In the genomic region with DNA sequence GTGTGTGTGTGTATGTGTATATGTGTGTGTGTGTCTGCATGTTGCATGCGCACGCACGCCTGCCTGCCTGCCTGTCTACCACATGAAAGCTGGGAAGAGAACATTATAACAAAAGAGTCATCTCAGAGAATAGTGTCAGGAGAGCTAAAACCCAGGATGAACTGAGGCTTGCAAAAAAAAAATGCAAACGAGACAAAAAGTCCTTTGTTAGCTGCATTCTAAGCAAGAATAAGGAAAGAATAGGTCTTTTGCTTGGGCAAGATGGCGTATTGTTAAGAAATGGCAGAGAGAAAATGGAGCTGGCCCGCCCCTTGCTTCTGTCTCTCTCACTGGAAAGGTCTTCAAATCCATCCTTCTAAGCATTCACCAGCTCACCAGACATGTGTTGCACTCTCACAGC, we compare ENCODE assay signal across 21 cellular contexts. TPM values are rescaled to one million over a fixed set of nuclear protein-coding genes. Genes with fewer than 3 reads are reported as not detected.
DNase-seq lines count a peak whose midpoint lies in the region; ATAC-seq and TF ChIP-seq lines count a peak whose summit lies in the region.
"Had no signal": no experiment of that assay in that cellular context is flagged by ENCODE, and none has a peak within 500 bp of the region (broad histone marks: within the 10 kb centered on the region; RNA-seq: fewer than 3 reads in every experiment).

No MANE protein-coding gene starts in this region.

- H3K4me1 ChIP-seq in endodermal cell (ENCODE audit: control insufficient read depth, insufficient read depth, low read length): no peaks in the 10 kb centered on the region
- no peaks in the 10 kb centered on the region for H3K4me1 ChIP-seq in osteoblast (ENCODE audit: insufficient read depth, low read length)
- no peaks in the 10 kb centered on the region for H3K4me1 ChIP-seq in gastroesophageal sphincter

- H3K4me2 ChIP-seq in osteoblast (ENCODE audit: insufficient read depth, low read length): no peak overlapping the region

- DNase-seq in activated CD4-positive, alpha-beta T cell treated with anti-CD3 and anti-CD28 coated beads, Interleukin-2, amount 10 ng/mL, durations not matched to agents 24 days and 14 days: no peak
- no peak for DNase-seq in activated CD4-positive, alpha-beta T cell treated with anti-CD3 and anti-CD28 coated beads, Interleukin-2, amount 10 ng/mL, durations not matched to agents 7 days and 5 days
- no peak for DNase-seq in T-cell
- no peak for DNase-seq in endodermal cell
- DNase-seq in osteoblast (ENCODE audit: insufficient read length, low spot score, missing footprints): peak; percentile 27
- no peak for DNase-seq in C1 segment of cervical spinal cord (lab: John Stamatoyannopoulos, UW)
- DNase-seq in activated effector memory CD4-positive, alpha-beta T cell treated with Interleukin-2 at 50 U/mL for 16 hours: no peak
- DNase-seq: DMS79; KG1; NCI-H1092; NCI-H1436; NCI-H1930; NCI-H2227 treated with DMSO at 0.1 percent for 48 hours; NCI-H510A treated with DMSO at 0.1 percent for 48 hours; NCI-H748 treated with DMSO at 0.1 percent for 48 hours; NK-92 treated with Interleukin-12 subunit alpha and Interleukin-12 subunit beta, amount 100 ng/mL, for 24 hours; SIG-M5 had no signal

- ATAC-seq in T-cell (replicated peaks in 1 of 4): no peak
- no peak for ATAC-seq in gastroesophageal sphincter

- H3K9me3 ChIP-seq in endodermal cell (ENCODE audit: control insufficient read depth, low read length): no peaks in the 10 kb centered on the region
- no peaks in the 10 kb centered on the region for H3K9me3 ChIP-seq in osteoblast (ENCODE audit: low read depth, low read length)
- H3K9me3 ChIP-seq in gastroesophageal sphincter: no peaks in the 10 kb centered on the region

- intact Hi-C loops in activated CD4-positive, alpha-beta T cell treated with anti-CD3 and anti-CD28 coated beads, Interleukin-2, amount 10 ng/mL, durations not matched to agents 24 days and 14 days (cut with micrococcal nuclease): no loop called here

- H3K27me3 ChIP-seq in endodermal cell (ENCODE audit: control insufficient read depth, insufficient read depth, low read length, poor library complexity, severe bottlenecking) (peaks cover 18% of the 10 kb centered on the region), osteoblast (ENCODE audit: insufficient read depth, low read length) (no peaks in the 10 kb centered on the region), gastroesophageal sphincter (peaks cover 80% of the 10 kb centered on the region)

- POLR2A ChIA-PET in activated CD4-positive, alpha-beta T cell treated with anti-CD3 and anti-CD28 coated beads, Interleukin-2, amount 10 ng/mL, durations not matched to agents 7 days and 5 days (lab: Charles Lee): no interaction called here
- POLR2A ChIA-PET in T-cell (lab: Charles Lee): no interaction called here

- CTCF ChIA-PET in activated CD4-positive, alpha-beta T cell treated with anti-CD3 and anti-CD28 coated beads, Interleukin-2, amount 10 ng/mL, durations not matched to agents 7 days and 5 days (lab: Charles Lee): interaction anchor here (0.9 to 2.0 kb wide), 3 partner anchors 14 to 22 kb away, joined by 3 to 6 read pairs (median 4); no protein-coding TSS in a partner anchor
- CTCF ChIA-PET in T-cell (lab: Charles Lee): interaction anchor here (0.6 to 1.3 kb wide), 3 partner anchors 17 to 594 kb away, joined by 3 read pairs; no protein-coding TSS in a partner anchor

- H3K27ac Mint-ChIP-seq in activated CD4-positive, alpha-beta T cell treated with anti-CD3 and anti-CD28 coated beads, Interleukin-2, amount 10 ng/mL, durations not matched to agents 24 days and 14 days: peak overlapping the region; percentile 0
- H3K27ac Mint-ChIP-seq in activated CD4-positive, alpha-beta T cell treated with anti-CD3 and anti-CD28 coated beads, Interleukin-2, amount 10 ng/mL, durations not matched to agents 7 days and 5 days: no peak overlapping the region
- H3K27ac Mint-ChIP-seq in T-cell (peak overlapping the region; percentile 57 to 95), endodermal cell (no peak overlapping the region)
- H3K27ac Mint-ChIP-seq: CD14-positive monocyte had no signal

- TF ChIP-seq CTCF in endodermal cell (conservative IDR thresholded peaks at IDR 0.05) (no peak), osteoblast (IDR thresholded peaks at IDR 0.05; ENCODE audit: extremely low read depth, low read depth, low read length) (no peak), gastroesophageal sphincter (IDR thresholded peaks at IDR 0.05) (no peak)

- H3K79me2 ChIP-seq in osteoblast (ENCODE audit: insufficient read depth, low read length): no peaks in the 10 kb centered on the region

- peaks cover 2% of the 10 kb centered on the region for H3K36me3 Mint-ChIP-seq in activated CD4-positive, alpha-beta T cell treated with anti-CD3 and anti-CD28 coated beads, Interleukin-2, amount 10 ng/mL, durations not matched to agents 24 days and 14 days (ENCODE audit: low read depth)
- peaks cover 4% of the 10 kb centered on the region for H3K36me3 Mint-ChIP-seq in activated CD4-positive, alpha-beta T cell treated with anti-CD3 and anti-CD28 coated beads, Interleukin-2, amount 10 ng/mL, durations not matched to agents 7 days and 5 days (ENCODE audit: low read depth)
- H3K36me3 Mint-ChIP-seq in T-cell: peaks cover 13% of the 10 kb centered on the region
- no peaks in the 10 kb centered on the region for H3K36me3 Mint-ChIP-seq in endodermal cell (ENCODE audit: low read depth)
- H3K36me3 Mint-ChIP-seq: CD14-positive monocyte had no signal

- peak overlapping the region; percentile 83 for H3K27ac ChIP-seq in endodermal cell (ENCODE audit: low read depth, low read length)
- no peak overlapping the region for H3K27ac ChIP-seq in osteoblast (ENCODE audit: low read depth, low read length)
- no peak overlapping the region for H3K27ac ChIP-seq in gastroesophageal sphincter
- H3K27ac ChIP-seq: 22Rv1 had no signal

- no peak overlapping the region for H3K4me3 Mint-ChIP-seq in activated CD4-positive, alpha-beta T cell treated with anti-CD3 and anti-CD28 coated beads, Interleukin-2, amount 10 ng/mL, durations not matched to agents 24 days and 14 days
- no peak overlapping the region for H3K4me3 Mint-ChIP-seq in activated CD4-positive, alpha-beta T cell treated with anti-CD3 and anti-CD28 coated beads, Interleukin-2, amount 10 ng/mL, durations not matched to agents 7 days and 5 days
- H3K4me3 Mint-ChIP-seq in T-cell (no peak overlapping the region), endodermal cell (no peak overlapping the region)
- H3K4me3 Mint-ChIP-seq: CD14-positive monocyte had no signal

- TF ChIP-seq POLR2A in gastroesophageal sphincter (IDR thresholded peaks at IDR 0.05): no peak

- TF ChIP-seq EP300 in gastroesophageal sphincter (IDR thresholded peaks at IDR 0.05): no peak

- H3K4me1 Mint-ChIP-seq in activated CD4-positive, alpha-beta T cell treated with anti-CD3 and anti-CD28 coated beads, Interleukin-2, amount 10 ng/mL, durations not matched to agents 24 days and 14 days: peaks cover 30% of the 10 kb centered on the region
- H3K4me1 Mint-ChIP-seq in activated CD4-positive, alpha-beta T cell treated with anti-CD3 and anti-CD28 coated beads, Interleukin-2, amount 10 ng/mL, durations not matched to agents 7 days and 5 days: peaks cover 49% of the 10 kb centered on the region
- peaks cover 42 to 56% (median 55%) of the 10 kb centered on the region in 3 donors for H3K4me1 Mint-ChIP-seq in T-cell
- H3K4me1 Mint-ChIP-seq in endodermal cell: no peaks in the 10 kb centered on the region
- H3K4me1 Mint-ChIP-seq: CD14-positive monocyte had no signal

- H2AFZ ChIP-seq in osteoblast (ENCODE audit: low read length): no peak overlapping the region

- no peaks in the 10 kb centered on the region for H4K20me1 ChIP-seq in osteoblast (ENCODE audit: insufficient read depth, low read length)

- peaks cover 4% of the 10 kb centered on the region for H3K9me3 Mint-ChIP-seq in activated CD4-positive, alpha-beta T cell treated with anti-CD3 and anti-CD28 coated beads, Interleukin-2, amount 10 ng/mL, durations not matched to agents 24 days and 14 days
- H3K9me3 Mint-ChIP-seq in activated CD4-positive, alpha-beta T cell treated with anti-CD3 and anti-CD28 coated beads, Interleukin-2, amount 10 ng/mL, durations not matched to agents 7 days and 5 days: no peaks in the 10 kb centered on the region
- no peaks in the 10 kb centered on the region for H3K9me3 Mint-ChIP-seq in T-cell
- H3K9me3 Mint-ChIP-seq in endodermal cell: no peaks in the 10 kb centered on the region
- H3K9me3 Mint-ChIP-seq: CD14-positive monocyte had no signal

- 68 to 90% methylated on average over 4 to 6 of the region's 6 CpGs for WGBS in endodermal cell (ENCODE audit: insufficient coverage in 1 of 2, insufficient read length in 1 of 2), 2 experiments
- WGBS in gastroesophageal sphincter (ENCODE audit: low coverage in 1 of 2), 2 donors: 68 to 80% methylated on average over 2 to 4 of the region's 6 CpGs

- H3K9ac ChIP-seq in endodermal cell (ENCODE audit: extremely low read depth, low read length, poor library complexity, severe bottlenecking): no peak overlapping the region

- H3K36me3 ChIP-seq in endodermal cell (ENCODE audit: control insufficient read depth, insufficient read depth, low read length) (no peaks in the 10 kb centered on the region), osteoblast (ENCODE audit: insufficient read depth, low read length) (no peaks in the 10 kb centered on the region), gastroesophageal sphincter (no peaks in the 10 kb centered on the region)

- H3K4me3 ChIP-seq in endodermal cell (ENCODE audit: low read length) (no peak overlapping the region), osteoblast (ENCODE audit: insufficient read depth, low read length) (no peak overlapping the region), gastroesophageal sphincter (no peak overlapping the region)

- peaks cover 7% of the 10 kb centered on the region for H3K27me3 Mint-ChIP-seq in activated CD4-positive, alpha-beta T cell treated with anti-CD3 and anti-CD28 coated beads, Interleukin-2, amount 10 ng/mL, durations not matched to agents 24 days and 14 days
- peaks cover 5% of the 10 kb centered on the region for H3K27me3 Mint-ChIP-seq in activated CD4-positive, alpha-beta T cell treated with anti-CD3 and anti-CD28 coated beads, Interleukin-2, amount 10 ng/mL, durations not matched to agents 7 days and 5 days
- H3K27me3 Mint-ChIP-seq in T-cell (no peaks in the 10 kb centered on the region), endodermal cell (ENCODE audit: insufficient read depth) (peaks cover 29% of the 10 kb centered on the region)

RNA-seq across cellular contexts. Expression of gene WNT7A, which starts 16.4 kb away (rescaled TPM):
- 0.05 TPM in 1 of 2 replicates, not detected in the other for total RNA-seq in activated CD4-positive, alpha-beta T cell treated with anti-CD3 and anti-CD28 coated beads, Interleukin-2, amount 10 ng/mL, durations not matched to agents 24 days and 14 days
- total RNA-seq in activated CD4-positive, alpha-beta T cell treated with anti-CD3 and anti-CD28 coated beads, Interleukin-2, amount 10 ng/mL, durations not matched to agents 7 days and 5 days: under 1 TPM; 0.20 to 0.29 TPM
- 10 to 100 TPM in 4 of 5 donors, 1 to 10 TPM in 1; 8.2 to 15.4 (median 11.7) TPM for total RNA-seq in T-cell
- under 1 TPM in 1 of 2 donors, not detected in 1; 0.13 TPM for total RNA-seq in endodermal cell
- polyA plus RNA-seq in endodermal cell (2013, experiment 1 of 2): 4.3 TPM
- 4.1 TPM for polyA plus RNA-seq in endodermal cell (2013, experiment 2 of 2)
- total RNA-seq in osteoblast: not detected in 2 replicates
- total RNA-seq in gastroesophageal sphincter: under 1 TPM in 2 of 4 donors, not detected in 2; 0.13 to 0.77 TPM
- total RNA-seq: H4 had no signal
- polyA plus RNA-seq: CD14-positive monocyte had no signal

Comparison
In these comparisons a context has a peak if more than half of its experiments do, and no peak if none do; other contexts are left out.
1. H3K27ac Mint-ChIP-seq: peak in activated CD4-positive, alpha-beta T cell treated with anti-CD3 and anti-CD28 coated beads, Interleukin-2, amount 10 ng/mL, durations not matched to agents 24 days and 14 days (single experiment) and T-cell (2 of 2); none in activated CD4-positive, alpha-beta T cell treated with anti-CD3 and anti-CD28 coated beads, Interleukin-2, amount 10 ng/mL, durations not matched to agents 7 days and 5 days (single experiment) and endodermal cell (single experiment).